Comparison of ENCODE assay signal across 9 cellular contexts in the genomic region with DNA sequence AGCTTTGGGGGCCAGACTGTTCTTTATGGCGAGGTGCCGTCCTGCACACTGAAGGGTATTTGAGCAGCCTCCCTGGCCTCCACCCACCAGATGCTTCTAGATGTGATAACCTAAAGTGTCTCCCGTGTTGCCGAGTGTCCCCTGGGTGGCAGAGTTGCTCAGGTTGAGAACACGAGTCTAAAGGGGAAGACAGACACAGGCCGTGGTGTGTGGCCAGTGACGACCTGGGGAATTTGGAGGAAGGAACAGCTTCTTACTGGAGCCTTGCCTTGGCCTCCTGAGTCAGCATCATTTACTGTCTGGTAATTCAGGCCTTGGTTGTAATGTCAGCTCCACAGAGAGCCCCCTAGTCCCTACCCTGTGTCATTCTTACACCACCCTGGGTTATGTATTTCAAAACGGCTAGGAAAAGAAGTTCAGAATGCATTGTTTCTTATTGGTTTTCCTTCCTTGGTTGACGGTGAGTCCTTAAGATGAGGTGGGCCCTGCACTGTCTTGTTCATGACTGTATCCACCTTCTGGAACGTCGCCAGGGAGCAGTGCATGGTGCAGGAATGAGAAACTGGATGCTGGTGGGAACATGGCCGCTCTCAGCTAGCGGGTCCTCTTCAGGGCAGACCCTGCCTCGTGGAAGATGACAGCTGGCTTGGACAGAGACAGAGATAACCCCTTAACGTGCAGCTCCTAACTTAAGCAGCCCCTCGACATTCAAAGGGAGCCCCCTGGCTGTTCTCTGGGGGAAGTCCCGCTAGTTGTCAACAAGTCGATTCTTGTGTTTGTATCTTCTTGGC. TPM values are rescaled to one million over a fixed set of nuclear protein-coding genes. Genes with fewer than 3 reads are reported as not detected.
DNase-seq lines count a peak whose midpoint lies in the region; ATAC-seq, FAIRE-seq and TF ChIP-seq lines count a peak whose summit lies in the region.
"Had no signal": no experiment of that assay in that cellular context is flagged by ENCODE, and none has a peak within 500 bp of the region (broad histone marks: within the 10 kb centered on the region; RNA-seq: fewer than 3 reads in every experiment).

No MANE protein-coding gene starts in this region.

- peaks cover 45% of the 10 kb centered on the region for H3K79me2 ChIP-seq in keratinocyte (ENCODE audit: control insufficient read depth, insufficient read depth, low read length)

- DNase-seq in GM20000 (ENCODE audit: low spot score), result peak; percentile 76
- DNase-seq in WERI-Rb-1, result peak; percentile 13
- DNase-seq in keratinocyte (ENCODE audit: low read depth, low spot score), result no peak
- DNase-seq in putamen (ENCODE audit: low spot score), result no peak
- DNase-seq in AG20443 (ENCODE audit: low spot score), result no peak
- DNase-seq: esophagus squamous epithelium had no signal

- H3K9me3 ChIP-seq in BLaER1 (no peaks in the 10 kb centered on the region), WERI-Rb-1 (ENCODE audit: severe bottlenecking) (no peaks in the 10 kb centered on the region), keratinocyte (ENCODE audit: control insufficient read depth, low read depth, low read length) (no peaks in the 10 kb centered on the region)
- H3K9me3 ChIP-seq: esophagus squamous epithelium had no signal

- dilution Hi-C loops in keratinocyte (cut with MboI; ENCODE audit: extremely low pct_ligation_motif_present, low sequenced_read_pairs), result no loop called here

- H3K9ac ChIP-seq in BLaER1 (no peak overlapping the region), keratinocyte (ENCODE audit: control insufficient read depth, extremely low read depth, insufficient read depth, low read length) (no peak overlapping the region)

- H3K4me3 ChIP-seq in BLaER1, result no peak overlapping the region
- no peak overlapping the region for H3K4me3 ChIP-seq in WERI-Rb-1 (ENCODE audit: low read depth, low read length)
- H3K4me3 ChIP-seq in keratinocyte (ENCODE audit: control insufficient read depth in 2 of 3, extremely low read depth in 1 of 3, insufficient read depth in 2 of 3, low read depth in 1 of 3, low read length in 3 of 3), result no peak overlapping the region
- H3K4me3 ChIP-seq: esophagus squamous epithelium had no signal

- no peaks in the 10 kb centered on the region for H3K27me3 ChIP-seq in BLaER1
- H3K27me3 ChIP-seq in WERI-Rb-1 (ENCODE audit: insufficient read depth, low read depth, severe bottlenecking), result no peaks in the 10 kb centered on the region
- no peaks in the 10 kb centered on the region for H3K27me3 ChIP-seq in keratinocyte (ENCODE audit: control insufficient read depth, extremely low read depth, insufficient read depth, low read length)
- H3K27me3 ChIP-seq: esophagus squamous epithelium had no signal

- H3K27ac ChIP-seq in BLaER1 (peak overlapping the region; percentile 37; the same call in 1 of the 2 replicates), WERI-Rb-1 (no peak overlapping the region), keratinocyte (ENCODE audit: control insufficient read depth, insufficient read depth, low read length) (peak overlapping the region; percentile 20)
- H3K27ac ChIP-seq: esophagus squamous epithelium had no signal

- peak; percentile 39 for FAIRE-seq in keratinocyte (lab: Jason Lieb, UNC)

- H3K4me1 ChIP-seq in BLaER1, result peaks cover 53% of the 10 kb centered on the region
- H3K4me1 ChIP-seq in keratinocyte (ENCODE audit: control insufficient read depth, extremely low read depth, insufficient read depth, low read length), result peaks cover 13% of the 10 kb centered on the region

- H3K36me3 ChIP-seq in BLaER1 (peaks cover 100% of the 10 kb centered on the region), WERI-Rb-1 (peaks cover 68% of the 10 kb centered on the region), keratinocyte (ENCODE audit: control insufficient read depth in 2 of 2, extremely low read depth in 1 of 2, insufficient read depth in 2 of 2, low read length in 2 of 2) (peaks cover 27 to 58% of the 10 kb centered on the region in 2 experiments)

- no peak overlapping the region for H2AFZ ChIP-seq in keratinocyte (ENCODE audit: control insufficient read depth, low read length)

- H3K9me1 ChIP-seq in keratinocyte (ENCODE audit: control insufficient read depth, extremely low read depth, insufficient read depth, low read length), result peaks cover 6% of the 10 kb centered on the region

- ATAC-seq in GM21786 (IDR thresholded peaks at IDR 0.05; ENCODE audit: unreplicated experiment) (no peak), GM19395 (IDR thresholded peaks at IDR 0.05; ENCODE audit: unreplicated experiment) (no peak)

- TF ChIP-seq CTCF in GM20000 (IDR thresholded peaks at IDR 0.05; ENCODE audit: extremely low read depth, missing control alignments) (peak; percentile 25), WERI-Rb-1 (IDR thresholded peaks at IDR 0.05; ENCODE audit: low read depth, low read length) (0 out of 2 replicates have a peak, but pooled peaks have one; percentile 30), keratinocyte (optimal IDR thresholded peaks at IDR 0.05 in 1 of 3, IDR thresholded peaks at IDR 0.05 in 1 of 3, conservative IDR thresholded peaks at IDR 0.05 in 1 of 3; ENCODE audit: extremely low read depth in 1 of 3, insufficient read depth in 2 of 3, low read length in 3 of 3) (peak in 1 of 3 experiments; percentile 32)

- peaks cover 50% of the 10 kb centered on the region; the same call in 1 of the 2 replicates for H4K20me1 ChIP-seq in BLaER1
- H4K20me1 ChIP-seq in keratinocyte (ENCODE audit: control insufficient read depth, extremely low read depth, insufficient read depth, low read length), result peaks cover 8% of the 10 kb centered on the region

- H3K4me2 ChIP-seq in BLaER1, result peak overlapping the region; percentile 48
- no peak overlapping the region for H3K4me2 ChIP-seq in keratinocyte (ENCODE audit: control insufficient read depth, extremely low read depth, insufficient read depth, low read depth, low read length)

RNA-seq across cellular contexts. Expression of a gene that starts 7.1 kb away (rescaled TPM):
- 30.9 to 35.9 TPM (median 32.8 TPM) in 3 replicates for polyA plus RNA-seq in keratinocyte
- polyA plus RNA-seq in keratinocyte (2011; ENCODE audit: low read depth), result 45.1 TPM
- 20.5 and 24.1 TPM in 2 replicates for polyA plus RNA-seq in keratinocyte (2011; cell fraction: cytosol; rRNA removed)
- 100 and 139 TPM in 2 replicates for polyA plus RNA-seq in keratinocyte (2011; cell fraction: nucleus; rRNA removed)
- 30.3 and 34.8 TPM in 2 replicates for polyA plus RNA-seq in keratinocyte (2012; ENCODE audit: low replicate concordance)
- polyA minus RNA-seq in keratinocyte, result 31.9 to 55.6 TPM (median 41.5 TPM) in 3 replicates
- 50.8 TPM for polyA minus RNA-seq in keratinocyte (2011; cell fraction: cytosol; rRNA and poly(A)+ RNA removed)
- polyA minus RNA-seq in keratinocyte (2011; cell fraction: nucleus; rRNA and poly(A)+ RNA removed), result 79.2 and 83.2 TPM in 2 replicates

RNA-seq across cellular contexts. Expression of a gene that starts 52.5 kb away (rescaled TPM):
- 0.01 TPM in 1 of 3 replicates, not detected in the others for polyA plus RNA-seq in keratinocyte
- not detected for polyA plus RNA-seq in keratinocyte (2011; ENCODE audit: low read depth)
- not detected in 2 replicates for polyA plus RNA-seq in keratinocyte (2011; cell fraction: cytosol; rRNA removed)
- polyA plus RNA-seq in keratinocyte (2011; cell fraction: nucleus; rRNA removed), result not detected in 2 replicates
- polyA plus RNA-seq in keratinocyte (2012; ENCODE audit: low replicate concordance), result 0.04 TPM in 1 of 2 replicates, not detected in the other
- polyA minus RNA-seq in keratinocyte, result not detected in 3 replicates
- polyA minus RNA-seq in keratinocyte (2011; cell fraction: cytosol; rRNA and poly(A)+ RNA removed), result not detected
- not detected in 2 replicates for polyA minus RNA-seq in keratinocyte (2011; cell fraction: nucleus; rRNA and poly(A)+ RNA removed)

Comparison
In these comparisons a context has a peak if more than half of its experiments do, and no peak if none do; other contexts are left out.
1. DNase-seq: peak in GM20000 (single experiment) and WERI-Rb-1 (single experiment); none in keratinocyte (single experiment), putamen (single experiment) and AG20443 (single experiment).